ENCODE assay signal across 20 cellular contexts in the genomic region with DNA sequence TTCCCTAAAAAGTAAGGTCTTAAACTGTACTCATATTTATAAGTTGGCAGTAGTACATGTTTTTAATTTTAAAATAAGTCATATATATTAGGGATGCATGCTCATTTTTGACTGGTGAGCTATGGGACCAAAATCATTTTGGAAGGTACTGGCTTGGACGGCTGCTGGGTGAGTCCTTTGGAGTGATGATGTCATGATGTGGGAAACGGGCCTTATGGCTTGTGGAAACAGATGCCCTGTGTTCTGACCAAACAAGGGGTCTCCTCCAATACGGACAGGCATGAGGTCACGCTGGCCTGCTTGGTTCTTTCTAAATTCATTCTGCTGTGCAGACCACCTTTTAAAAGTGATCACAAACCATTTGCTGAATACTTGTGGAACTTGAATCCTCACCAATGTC.
"Had no signal": no experiment of that assay in that cellular context is flagged by ENCODE, and none has a peak within 500 bp of the region (broad histone marks: within the 10 kb centered on the region; RNA-seq: fewer than 3 reads in every experiment).

No MANE protein-coding gene starts in this region.

- H3K4me1 ChIP-seq: prostate gland had no signal

- H3K4me3 Mint-ChIP-seq: activated CD4-positive, alpha-beta memory T cell treated with anti-CD3 and anti-CD28 coated beads, Interleukin-2, amount 10 ng/mL, durations not matched to agents 7 days and 5 days; activated T-cell treated with anti-CD3 and anti-CD28 coated beads, Interleukin-2, amount 50 U/mL, for 4 hours; brain; nephron progenitor cell; stimulated activated naive CD8-positive, alpha-beta T cell treated with anti-CD3 and anti-CD28 coated beads, Interleukin-15, Interleukin-2, amounts not matched to agents 100 ng/mL and 50 ng/mL, for 24 hours; WTC11 had no signal

- DNase-seq: activated CD4-positive, alpha-beta memory T cell treated with anti-CD3 and anti-CD28 coated beads, Interleukin-2, amount 10 ng/mL, durations not matched to agents 7 days and 5 days; activated CD4-positive, alpha-beta T cell treated with anti-CD3 and anti-CD28 coated beads for 4 hours; activated effector memory CD4-positive, alpha-beta T cell treated with Interleukin-2 at 50 U/mL for 16 hours; activated naive CD4-positive, alpha-beta T cell treated with anti-CD3 and anti-CD28 coated beads, Interleukin-2, amount 50 U/mL, for 16 hours; activated T-cell treated with anti-CD3 and anti-CD28 coated beads, Interleukin-2, amount 50 U/mL, for 4 hours; central memory CD4-positive, alpha-beta T cell; kidney glomerular epithelial cell; left ventricle myocardium superior; nephron progenitor cell; occipital lobe; right cardiac atrium; upper lobe of left lung had no signal

- H3K27ac Mint-ChIP-seq: activated CD4-positive, alpha-beta memory T cell treated with anti-CD3 and anti-CD28 coated beads, Interleukin-2, amount 10 ng/mL, durations not matched to agents 7 days and 5 days; nephron progenitor cell; stimulated activated naive CD8-positive, alpha-beta T cell treated with anti-CD3 and anti-CD28 coated beads, Interleukin-15, Interleukin-2, amounts not matched to agents 100 ng/mL and 50 ng/mL, for 24 hours; WTC11 had no signal

- H3K9me3 Mint-ChIP-seq: activated CD4-positive, alpha-beta memory T cell treated with anti-CD3 and anti-CD28 coated beads, Interleukin-2, amount 10 ng/mL, durations not matched to agents 7 days and 5 days; activated T-cell treated with anti-CD3 and anti-CD28 coated beads, Interleukin-2, amount 50 U/mL, for 4 hours; brain; nephron progenitor cell; stimulated activated naive CD8-positive, alpha-beta T cell treated with anti-CD3 and anti-CD28 coated beads, Interleukin-15, Interleukin-2, amounts not matched to agents 100 ng/mL and 50 ng/mL, for 24 hours; WTC11 had no signal

- H3K36me3 Mint-ChIP-seq: WTC11 had no signal

- H3K27ac ChIP-seq: coronary artery, prostate gland, suprapubic skin, upper lobe of left lung had no signal

- H3K4me2 ChIP-seq: smooth muscle cell had no signal

- H3K4me3 ChIP-seq: coronary artery, prostate gland, smooth muscle cell, suprapubic skin, upper lobe of left lung had no signal

- H3K27me3 Mint-ChIP-seq: activated CD4-positive, alpha-beta memory T cell treated with anti-CD3 and anti-CD28 coated beads, Interleukin-2, amount 10 ng/mL, durations not matched to agents 7 days and 5 days; brain; stimulated activated naive CD8-positive, alpha-beta T cell treated with anti-CD3 and anti-CD28 coated beads, Interleukin-15, Interleukin-2, amounts not matched to agents 100 ng/mL and 50 ng/mL, for 24 hours had no signal

- H3K27me3 ChIP-seq: suprapubic skin, upper lobe of left lung had no signal

- ATAC-seq: activated T-cell treated with anti-CD3 and anti-CD28 coated beads, Interleukin-2, amount 50 U/mL, for 4 hours; esophagus mucosa; left ventricle myocardium superior; right cardiac atrium; WTC11 had no signal
